ENCODE assay signal across 2 cellular contexts in the genomic region with DNA sequence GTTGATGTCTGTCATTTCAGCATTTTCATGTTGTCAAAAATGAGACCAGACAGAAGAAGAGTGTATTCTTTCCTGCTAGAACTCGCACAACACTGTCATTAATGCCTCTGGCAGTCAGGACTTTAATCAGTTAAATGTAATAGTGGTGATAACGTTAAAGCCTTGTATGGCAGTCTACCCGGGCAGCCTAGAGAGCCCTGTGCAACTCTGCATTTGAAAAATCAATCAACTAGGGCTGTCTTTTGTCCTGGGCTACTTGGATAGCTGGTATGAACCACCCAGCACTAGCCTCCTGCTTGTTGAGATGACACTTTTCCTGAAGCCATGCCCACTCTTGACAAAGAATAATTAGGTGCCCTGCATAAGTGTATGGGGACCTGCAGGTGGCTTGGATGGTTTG.
TF ChIP-seq lines count a peak whose summit lies in the region.

No MANE protein-coding gene starts in this region.

TF ChIP-seq in HepG2, 621 proteins besides CTCF, POLR2A, EP300 and RAD21:
- TF ChIP-seq, protein P1, sequence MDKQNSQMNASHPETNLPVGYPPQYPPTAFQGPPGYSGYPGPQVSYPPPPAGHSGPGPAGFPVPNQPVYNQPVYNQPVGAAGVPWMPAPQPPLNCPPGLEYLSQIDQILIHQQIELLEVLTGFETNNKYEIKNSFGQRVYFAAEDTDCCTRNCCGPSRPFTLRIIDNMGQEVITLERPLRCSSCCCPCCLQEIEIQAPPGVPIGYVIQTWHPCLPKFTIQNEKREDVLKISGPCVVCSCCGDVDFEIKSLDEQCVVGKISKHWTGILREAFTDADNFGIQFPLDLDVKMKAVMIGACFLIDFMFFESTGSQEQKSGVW (CRISPR knock-in tag; IDR thresholded peaks at IDR 0.05; ENCODE audit: borderline replicate concordance) = no peak
- TF ChIP-seq, protein P2, sequence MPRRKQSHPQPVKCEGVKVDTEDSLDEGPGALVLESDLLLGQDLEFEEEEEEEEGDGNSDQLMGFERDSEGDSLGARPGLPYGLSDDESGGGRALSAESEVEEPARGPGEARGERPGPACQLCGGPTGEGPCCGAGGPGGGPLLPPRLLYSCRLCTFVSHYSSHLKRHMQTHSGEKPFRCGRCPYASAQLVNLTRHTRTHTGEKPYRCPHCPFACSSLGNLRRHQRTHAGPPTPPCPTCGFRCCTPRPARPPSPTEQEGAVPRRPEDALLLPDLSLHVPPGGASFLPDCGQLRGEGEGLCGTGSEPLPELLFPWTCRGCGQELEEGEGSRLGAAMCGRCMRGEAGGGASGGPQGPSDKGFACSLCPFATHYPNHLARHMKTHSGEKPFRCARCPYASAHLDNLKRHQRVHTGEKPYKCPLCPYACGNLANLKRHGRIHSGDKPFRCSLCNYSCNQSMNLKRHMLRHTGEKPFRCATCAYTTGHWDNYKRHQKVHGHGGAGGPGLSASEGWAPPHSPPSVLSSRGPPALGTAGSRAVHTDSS (CRISPR knock-in tag; conservative IDR thresholded peaks at IDR 0.05) = no peak
- TF ChIP-seq NFKB2 (CRISPR knock-in tag; IDR thresholded peaks at IDR 0.05; ENCODE audit: borderline replicate concordance) = no peak
- TF ChIP-seq RFXANK (CRISPR knock-in tag; IDR thresholded peaks at IDR 0.05) = no peak
- no peak for TF ChIP-seq ZNF75D (CRISPR knock-in tag; IDR thresholded peaks at IDR 0.05; ENCODE audit: borderline replicate concordance)
TF ChIP-seq in HepG2: peak in this region for 0.

TF ChIP-seq in neural cell, 6 proteins besides CTCF, POLR2A, EP300 and RAD21 (continued from another document):
- TF ChIP-seq, protein P3, sequence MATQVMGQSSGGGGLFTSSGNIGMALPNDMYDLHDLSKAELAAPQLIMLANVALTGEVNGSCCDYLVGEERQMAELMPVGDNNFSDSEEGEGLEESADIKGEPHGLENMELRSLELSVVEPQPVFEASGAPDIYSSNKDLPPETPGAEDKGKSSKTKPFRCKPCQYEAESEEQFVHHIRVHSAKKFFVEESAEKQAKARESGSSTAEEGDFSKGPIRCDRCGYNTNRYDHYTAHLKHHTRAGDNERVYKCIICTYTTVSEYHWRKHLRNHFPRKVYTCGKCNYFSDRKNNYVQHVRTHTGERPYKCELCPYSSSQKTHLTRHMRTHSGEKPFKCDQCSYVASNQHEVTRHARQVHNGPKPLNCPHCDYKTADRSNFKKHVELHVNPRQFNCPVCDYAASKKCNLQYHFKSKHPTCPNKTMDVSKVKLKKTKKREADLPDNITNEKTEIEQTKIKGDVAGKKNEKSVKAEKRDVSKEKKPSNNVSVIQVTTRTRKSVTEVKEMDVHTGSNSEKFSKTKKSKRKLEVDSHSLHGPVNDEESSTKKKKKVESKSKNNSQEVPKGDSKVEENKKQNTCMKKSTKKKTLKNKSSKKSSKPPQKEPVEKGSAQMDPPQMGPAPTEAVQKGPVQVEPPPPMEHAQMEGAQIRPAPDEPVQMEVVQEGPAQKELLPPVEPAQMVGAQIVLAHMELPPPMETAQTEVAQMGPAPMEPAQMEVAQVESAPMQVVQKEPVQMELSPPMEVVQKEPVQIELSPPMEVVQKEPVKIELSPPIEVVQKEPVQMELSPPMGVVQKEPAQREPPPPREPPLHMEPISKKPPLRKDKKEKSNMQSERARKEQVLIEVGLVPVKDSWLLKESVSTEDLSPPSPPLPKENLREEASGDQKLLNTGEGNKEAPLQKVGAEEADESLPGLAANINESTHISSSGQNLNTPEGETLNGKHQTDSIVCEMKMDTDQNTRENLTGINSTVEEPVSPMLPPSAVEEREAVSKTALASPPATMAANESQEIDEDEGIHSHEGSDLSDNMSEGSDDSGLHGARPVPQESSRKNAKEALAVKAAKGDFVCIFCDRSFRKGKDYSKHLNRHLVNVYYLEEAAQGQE (IDR thresholded peaks at IDR 0.05; ENCODE audit: borderline replicate concordance) = no peak
- TF ChIP-seq SMC3 (conservative IDR thresholded peaks at IDR 0.05; ENCODE audit: poor library complexity) (no peak), EZH2 (IDR thresholded peaks at IDR 0.05; ENCODE audit: borderline replicate concordance, insufficient read depth, low read length, poor library complexity, severe bottlenecking) (no peak), MXI1 (conservative IDR thresholded peaks at IDR 0.05; ENCODE audit: poor library complexity, severe bottlenecking) (no peak)
